ENCODE assay signal across 22 cellular contexts in the genomic region with DNA sequence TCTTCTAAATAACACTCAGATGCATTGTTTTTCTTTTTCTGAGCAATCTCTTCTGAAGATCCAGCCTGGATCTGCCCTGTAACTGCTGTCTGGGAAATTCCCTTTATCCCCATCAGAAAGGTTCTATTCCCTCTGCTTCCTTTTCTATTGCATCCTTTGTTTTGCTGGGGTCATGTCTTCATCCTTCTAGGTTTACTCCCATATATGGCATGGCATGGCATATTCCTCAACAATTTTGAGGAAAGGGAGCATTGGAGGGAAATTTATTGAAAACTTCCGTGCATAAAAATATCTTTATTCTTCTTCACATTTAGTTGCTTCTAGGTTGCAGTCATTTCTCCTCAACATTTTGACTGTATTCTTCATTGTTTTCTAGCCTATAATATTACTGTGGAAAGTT. TPM values are rescaled to one million over a fixed set of nuclear protein-coding genes. Genes with fewer than 3 reads are reported as not detected.
DNase-seq lines count a peak whose midpoint lies in the region; ATAC-seq, FAIRE-seq and TF ChIP-seq lines count a peak whose summit lies in the region.
"Had no signal": no experiment of that assay in that cellular context is flagged by ENCODE, and none has a peak within 500 bp of the region (broad histone marks: within the 10 kb centered on the region; RNA-seq: fewer than 3 reads in every experiment).

No MANE protein-coding gene starts in this region.

- intact Hi-C loops in HCT116 (cut with micrococcal nuclease) (loop anchor here (1.0 to 10.0 kb wide), 3 partner anchors 52 to 900 kb away; a partner anchor contains a TSS), endothelial cell of umbilical vein (cut with micrococcal nuclease) (loop anchor here (1.0 to 2.0 kb wide), 3 partner anchors 119 to 950 kb away; no protein-coding TSS in a partner anchor)

- H3K4me1 ChIP-seq in HCT116 (ENCODE audit: control insufficient read depth in 1 of 2, insufficient read depth in 2 of 2, low read length in 2 of 2) (peaks cover 15 to 71% of the 10 kb centered on the region in 2 experiments), endothelial cell of umbilical vein (ENCODE audit: control insufficient read depth, extremely low read depth, insufficient read depth, low read length) (peaks cover 31% of the 10 kb centered on the region)

- ATAC-seq in HCT116, result no peak
- ATAC-seq: CD8-positive, alpha-beta T cell; GM12878 had no signal

- no peaks in the 10 kb centered on the region for H3K9me1 ChIP-seq in endothelial cell of umbilical vein (replicated peaks; ENCODE audit: control insufficient read depth, extremely low read depth, insufficient read depth, low read length)

- H3K79me2 ChIP-seq in HCT116 (ENCODE audit: insufficient read depth, low read length) (no peaks in the 10 kb centered on the region), endothelial cell of umbilical vein (ENCODE audit: control insufficient read depth, insufficient read depth, low read length) (no peaks in the 10 kb centered on the region)

- H2AFZ ChIP-seq in HCT116 (ENCODE audit: low read depth, low read length, poor library complexity, severe bottlenecking), result peak overlapping the region; percentile 59
- H2AFZ ChIP-seq in endothelial cell of umbilical vein (ENCODE audit: low read depth, low read length), result no peak overlapping the region

- no peaks in the 10 kb centered on the region for H3K9me2 ChIP-seq in HCT116 (ENCODE audit: insufficient read depth)

- RAD21 ChIA-PET in HCT116 (lab: Charles Lee; ENCODE audit: low non-redundant PET in 1 of 2, low total read pairs in 2 of 2, uncharacterized antibody in 2 of 2, unreplicated experiment in 2 of 2), result no interaction called here

- TF ChIP-seq RAD21 in HCT116 (IDR thresholded peaks at IDR 0.05; ENCODE audit: low read depth), result no peak

- no peak for TF ChIP-seq CTCF in HCT116 (IDR thresholded peaks at IDR 0.05 in 2 of 3, conservative IDR thresholded peaks at IDR 0.05 in 1 of 3; ENCODE audit: borderline replicate concordance in 1 of 3, insufficient read depth in 1 of 3, low read depth in 2 of 3, low read length in 2 of 3)
- no peak for TF ChIP-seq CTCF in endothelial cell of umbilical vein (IDR thresholded peaks at IDR 0.05; ENCODE audit: extremely low read depth in 1 of 2, insufficient read depth in 1 of 2, low read depth in 1 of 2, low read length in 2 of 2)

- BruUV-seq in HCT116 (replicated peaks; lab: Mats Ljungman, UMichigan), result no TSS peak
- no TSS peak for BruUV-seq in endothelial cell of umbilical vein (replicated peaks; lab: Mats Ljungman, UMichigan)

- no peak overlapping the region for H3K27ac ChIP-seq in HCT116 (ENCODE audit: low read depth, low read length)
- peak overlapping the region; percentile 83 for H3K27ac ChIP-seq in endothelial cell of umbilical vein (ENCODE audit: insufficient read depth, low read depth, low read length)

- no peak for FAIRE-seq in endothelial cell of umbilical vein (lab: Jason Lieb, UNC)
- FAIRE-seq: D721Med, GM12878, GM19239 had no signal

- dilution Hi-C loops in endothelial cell of umbilical vein (cut with MboI; ENCODE audit: extremely low pct_ligation_motif_present, low sequenced_read_pairs), result no loop called here

- H3K4me2 ChIP-seq in HCT116 (ENCODE audit: low read length), result peak overlapping the region; percentile 57
- peak overlapping the region; percentile 40 for H3K4me2 ChIP-seq in endothelial cell of umbilical vein (ENCODE audit: insufficient read depth, low read length)

- H3K4me3 ChIP-seq in HCT116 (replicated peaks in 1 of 2; ENCODE audit: low read depth in 1 of 2, low read length in 2 of 2) (no peak overlapping the region), endothelial cell of umbilical vein (replicated peaks in 1 of 3; ENCODE audit: insufficient read depth in 1 of 3, low read depth in 1 of 3, low read length in 3 of 3) (no peak overlapping the region)
- H3K4me3 ChIP-seq: GM12878 had no signal

- H3K36me3 ChIP-seq in HCT116 (ENCODE audit: control insufficient read depth in 1 of 2, insufficient read depth in 2 of 2, low read length in 2 of 2) (no peaks in the 10 kb centered on the region), endothelial cell of umbilical vein (ENCODE audit: control insufficient read depth in 2 of 2, extremely low read depth in 1 of 2, insufficient read depth in 2 of 2, low read length in 2 of 2) (no peaks in the 10 kb centered on the region)

- H3K9ac ChIP-seq in HCT116 (ENCODE audit: low read length), result peak overlapping the region; percentile 10; the same call in 1 of the 2 replicates
- H3K9ac ChIP-seq in endothelial cell of umbilical vein (replicated peaks; ENCODE audit: extremely low read depth, insufficient read depth, low read length), result peak overlapping the region; percentile 21

- no peak for TF ChIP-seq POLR2A in HCT116 (IDR thresholded peaks at IDR 0.05; ENCODE audit: borderline replicate concordance, extremely low read depth, insufficient read depth, insufficient read length)
- TF ChIP-seq POLR2A in endothelial cell of umbilical vein (IDR thresholded peaks at IDR 0.05; ENCODE audit: low read depth, low read length), result no peak

- H4K20me1 ChIP-seq in HCT116 (ENCODE audit: insufficient read depth), result no peaks in the 10 kb centered on the region
- no peaks in the 10 kb centered on the region for H4K20me1 ChIP-seq in endothelial cell of umbilical vein (replicated peaks; ENCODE audit: control insufficient read depth, extremely low read depth, insufficient read depth, low read length)

- POLR2A ChIA-PET in HCT116 (lab: Charles Lee) (interaction anchor here (1.7 kb wide), 1 partner anchor 47 kb away, joined by 9 read pairs; a partner anchor contains a TSS), endothelial cell of umbilical vein (lab: Charles Lee) (interaction anchor here (1.3 kb wide), 1 partner anchor 50 kb away, joined by 4 read pairs; no protein-coding TSS in a partner anchor)

- H3K27me3 ChIP-seq in HCT116 (ENCODE audit: insufficient read depth, low read length) (no peaks in the 10 kb centered on the region), endothelial cell of umbilical vein (ENCODE audit: control insufficient read depth in 2 of 2, insufficient read depth in 2 of 2, low read length in 2 of 2) (no peaks in the 10 kb centered on the region)

- H3K9me3 ChIP-seq in HCT116 (ENCODE audit: control insufficient read depth in 1 of 2, insufficient read depth in 1 of 2, low read depth in 1 of 2, low read length in 2 of 2) (no peaks in the 10 kb centered on the region), endothelial cell of umbilical vein (replicated peaks; ENCODE audit: control insufficient read depth, insufficient read depth, low read length) (no peaks in the 10 kb centered on the region)
- H3K9me3 ChIP-seq: Caco-2 had no signal

- CTCF ChIA-PET in HCT116 (lab: Charles Lee), result no interaction called here
- CTCF ChIA-PET in endothelial cell of umbilical vein (lab: Charles Lee), result interaction anchor here (1.3 to 2.0 kb wide), 4 partner anchors 40 to 146 kb away, joined by 4 to 22 read pairs (median 14); no protein-coding TSS in a partner anchor

- DNase-seq in HCT116 (ENCODE audit: low read depth, low spot score), result no peak
- peak; percentile 39 for DNase-seq in RPMI7951 (ENCODE audit: low read depth)
- peak; percentile 24 for DNase-seq in endothelial cell of umbilical vein (ENCODE audit: low read depth, low spot score)
- DNase-seq in epidermal melanocyte (ENCODE audit: insufficient read length, low spot score), result no peak
- DNase-seq in NCI-H1105 (lab: John Stamatoyannopoulos, UW), result no peak
- no peak for DNase-seq in mucosa of gallbladder (ENCODE audit: low spot score)
- DNase-seq: C1 segment of cervical spinal cord; Caco-2; CD8-positive, alpha-beta T cell; DMS 273 treated with DMSO at 0.1 percent for 48 hours; DMS79; EL; GDM1; GOT3; H9; HFFc6 had no signal

TF ChIP-seq in HCT116, 20 proteins besides CTCF, POLR2A, EP300 and RAD21 (continues in another document):
- TF ChIP-seq ELF1 (IDR thresholded peaks at IDR 0.05; ENCODE audit: borderline replicate concordance, low read depth) (no peak), SRF (IDR thresholded peaks at IDR 0.05; ENCODE audit: low read depth) (peak; percentile 56; the same call in 1 of the 2 replicates)
- TF ChIP-seq, protein P1, sequence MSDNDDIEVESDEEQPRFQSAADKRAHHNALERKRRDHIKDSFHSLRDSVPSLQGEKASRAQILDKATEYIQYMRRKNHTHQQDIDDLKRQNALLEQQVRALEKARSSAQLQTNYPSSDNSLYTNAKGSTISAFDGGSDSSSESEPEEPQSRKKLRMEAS (IDR thresholded peaks at IDR 0.05), result no peak

TF ChIP-seq in endothelial cell of umbilical vein, 7 proteins besides CTCF, POLR2A, EP300 and RAD21:
- TF ChIP-seq MYC (IDR thresholded peaks at IDR 0.05; ENCODE audit: low read depth, low read length) (no peak), POLR2AphosphoS5 (IDR thresholded peaks at IDR 0.05; ENCODE audit: insufficient read depth, low read depth, low read length) (no peak), EZH2 (IDR thresholded peaks at IDR 0.05; ENCODE audit: borderline replicate concordance, low read depth, low read length, severe bottlenecking) (no peak), GATA2 (IDR thresholded peaks at IDR 0.05; ENCODE audit: insufficient read depth, insufficient read length, low read depth, low read length) (no peak), JUN (IDR thresholded peaks at IDR 0.05; ENCODE audit: borderline replicate concordance, insufficient read depth, insufficient read length, low read depth) (no peak), FOS (IDR thresholded peaks at IDR 0.05; ENCODE audit: borderline replicate concordance, insufficient read depth, low read length) (no peak)
- TF ChIP-seq, protein P1 (IDR thresholded peaks at IDR 0.05; ENCODE audit: insufficient read depth, insufficient read length), result no peak

RNA-seq across cellular contexts. Expression of a gene that starts 47.2 kb away (rescaled TPM):
- 39.6 TPM for total RNA-seq in HCT116 (2021; ENCODE audit: unreplicated experiment)
- polyA plus RNA-seq in HCT116 (2012), result 23.0 and 35.4 TPM in 2 replicates
- total RNA-seq in RPMI7951 (2014; rRNA removed; shearing (Covaris generic)), result 0.24 and 0.39 TPM in 2 replicates
- total RNA-seq in endothelial cell of umbilical vein, result not detected in 2 replicates
- polyA plus RNA-seq in endothelial cell of umbilical vein, result not detected in 2 replicates
- not detected in 2 replicates for polyA plus RNA-seq in endothelial cell of umbilical vein (2011; cell fraction: cytosol; rRNA removed)
- polyA plus RNA-seq in endothelial cell of umbilical vein (2011; cell fraction: nucleus; rRNA removed), result not detected in 2 replicates
- not detected in 2 replicates for polyA plus RNA-seq in endothelial cell of umbilical vein (2012)
- polyA minus RNA-seq in endothelial cell of umbilical vein, result not detected in 2 replicates
- polyA minus RNA-seq in endothelial cell of umbilical vein (2011; cell fraction: cytosol; rRNA and poly(A)+ RNA removed), result not detected
- not detected in 2 replicates for polyA minus RNA-seq in endothelial cell of umbilical vein (2011; cell fraction: nucleus; rRNA and poly(A)+ RNA removed)
- total RNA-seq in mucosa of gallbladder, result 10.4 TPM
- total RNA-seq: A172; A673; CD8-positive, alpha-beta T cell; H9; HFFc6 had no signal
- polyA plus RNA-seq: BJ, GM12878 had no signal

Comparison
In these comparisons a context has a peak if more than half of its experiments do, and no peak if none do; other contexts are left out.
1. DNase-seq: peak in RPMI7951 (single experiment) and endothelial cell of umbilical vein (single experiment); none in HCT116 (single experiment), epidermal melanocyte (single experiment), NCI-H1105 (single experiment) and mucosa of gallbladder (single experiment).